In the genomic region with DNA sequence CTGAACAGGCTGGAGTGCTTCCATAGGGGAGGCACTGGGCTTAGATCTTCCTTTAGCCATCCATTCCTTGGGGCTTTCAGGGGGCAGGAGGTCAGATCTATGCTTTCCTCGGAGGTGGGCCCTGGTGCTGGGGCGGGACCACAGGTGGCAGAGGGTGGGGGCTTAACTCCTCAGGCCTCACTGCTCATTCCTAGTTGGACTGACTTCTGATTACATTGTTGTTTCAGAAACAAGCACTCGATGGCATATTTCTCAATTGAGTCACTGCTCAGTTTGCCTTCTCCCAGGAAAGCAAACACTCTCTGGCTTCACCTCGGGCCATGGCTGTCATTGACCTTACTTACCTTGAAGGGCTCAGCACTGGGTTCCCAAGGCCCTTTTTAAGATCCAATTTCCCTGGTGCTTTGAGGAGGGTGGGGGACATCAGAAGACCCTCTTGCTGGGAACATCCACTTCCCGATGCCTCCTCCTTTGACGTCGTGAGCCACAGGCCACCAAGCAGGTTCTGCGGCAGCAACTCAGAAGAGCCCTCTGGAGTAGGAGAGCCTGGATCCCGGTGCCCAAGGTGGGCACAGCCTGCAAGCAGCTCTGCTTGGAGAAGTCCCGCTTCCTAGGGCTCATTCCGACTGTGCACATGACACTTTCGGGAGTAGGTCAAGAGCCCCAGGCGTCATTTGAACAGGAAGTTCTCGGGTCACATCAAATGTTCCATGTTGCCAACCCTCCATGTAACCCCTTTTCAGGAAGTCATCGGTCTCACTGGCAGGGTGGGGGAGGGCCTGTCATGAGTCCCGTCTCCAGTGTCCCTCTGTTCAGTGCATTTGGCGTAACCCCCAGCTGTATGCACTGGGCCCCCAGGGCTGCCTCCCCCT, we compare ENCODE assay signal across 1 cellular context.
TF ChIP-seq lines count a peak whose summit lies in the region.

No MANE protein-coding gene starts in this region.

TF ChIP-seq in HepG2, 621 proteins besides CTCF, POLR2A, EP300 and RAD21 (continued from another document and continues in another):
- TF ChIP-seq, protein P1, sequence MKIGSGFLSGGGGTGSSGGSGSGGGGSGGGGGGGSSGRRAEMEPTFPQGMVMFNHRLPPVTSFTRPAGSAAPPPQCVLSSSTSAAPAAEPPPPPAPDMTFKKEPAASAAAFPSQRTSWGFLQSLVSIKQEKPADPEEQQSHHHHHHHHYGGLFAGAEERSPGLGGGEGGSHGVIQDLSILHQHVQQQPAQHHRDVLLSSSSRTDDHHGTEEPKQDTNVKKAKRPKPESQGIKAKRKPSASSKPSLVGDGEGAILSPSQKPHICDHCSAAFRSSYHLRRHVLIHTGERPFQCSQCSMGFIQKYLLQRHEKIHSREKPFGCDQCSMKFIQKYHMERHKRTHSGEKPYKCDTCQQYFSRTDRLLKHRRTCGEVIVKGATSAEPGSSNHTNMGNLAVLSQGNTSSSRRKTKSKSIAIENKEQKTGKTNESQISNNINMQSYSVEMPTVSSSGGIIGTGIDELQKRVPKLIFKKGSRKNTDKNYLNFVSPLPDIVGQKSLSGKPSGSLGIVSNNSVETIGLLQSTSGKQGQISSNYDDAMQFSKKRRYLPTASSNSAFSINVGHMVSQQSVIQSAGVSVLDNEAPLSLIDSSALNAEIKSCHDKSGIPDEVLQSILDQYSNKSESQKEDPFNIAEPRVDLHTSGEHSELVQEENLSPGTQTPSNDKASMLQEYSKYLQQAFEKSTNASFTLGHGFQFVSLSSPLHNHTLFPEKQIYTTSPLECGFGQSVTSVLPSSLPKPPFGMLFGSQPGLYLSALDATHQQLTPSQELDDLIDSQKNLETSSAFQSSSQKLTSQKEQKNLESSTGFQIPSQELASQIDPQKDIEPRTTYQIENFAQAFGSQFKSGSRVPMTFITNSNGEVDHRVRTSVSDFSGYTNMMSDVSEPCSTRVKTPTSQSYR (CRISPR knock-in tag; IDR thresholded peaks at IDR 0.05; ENCODE audit: borderline replicate concordance), result peak; percentile 34; the same call in 1 of the 2 replicates
- TF ChIP-seq ZMAT5 (CRISPR knock-in tag; IDR thresholded peaks at IDR 0.05; ENCODE audit: borderline replicate concordance, low read depth) (no peak), ZFP82 (CRISPR knock-in tag; IDR thresholded peaks at IDR 0.05; ENCODE audit: borderline replicate concordance) (no peak), HMGXB3 (CRISPR knock-in tag; IDR thresholded peaks at IDR 0.05; ENCODE audit: borderline replicate concordance) (peak; percentile 71; the same call in 1 of the 2 replicates), IRF2 (CRISPR knock-in tag; IDR thresholded peaks at IDR 0.05) (peak; percentile 86; the same call in 1 of the 2 replicates), CEBPZ (IDR thresholded peaks at IDR 0.05; ENCODE audit: low read length) (no peak), ZNF546 (CRISPR knock-in tag; conservative IDR thresholded peaks at IDR 0.05) (no peak), PAX8 (CRISPR knock-in tag; IDR thresholded peaks at IDR 0.05; ENCODE audit: borderline replicate concordance) (no peak), ZNF33B (CRISPR knock-in tag; IDR thresholded peaks at IDR 0.05) (0 out of 2 replicates have a peak, but pooled peaks have one; percentile 57), FIP1L1 (IDR thresholded peaks at IDR 0.05; ENCODE audit: borderline replicate concordance, insufficient read depth, low read depth, low read length) (no peak), ZNF335 (CRISPR knock-in tag; IDR thresholded peaks at IDR 0.05) (0 out of 2 replicates have a peak, but pooled peaks have one; percentile 36), XRCC5 (optimal IDR thresholded peaks at IDR 0.05; ENCODE audit: low read length) (peak; percentile 92), ZNF180 (CRISPR knock-in tag; IDR thresholded peaks at IDR 0.05; ENCODE audit: borderline replicate concordance, low read depth) (no peak), SMAD1 (CRISPR knock-in tag; IDR thresholded peaks at IDR 0.05; ENCODE audit: borderline replicate concordance, low read depth) (0 out of 2 replicates have a peak, but pooled peaks have one; percentile 70), TRIM24 (CRISPR knock-in tag; IDR thresholded peaks at IDR 0.05) (0 out of 2 replicates have a peak, but pooled peaks have one; percentile 45), ZNF235 (CRISPR knock-in tag; IDR thresholded peaks at IDR 0.05; ENCODE audit: borderline replicate concordance) (no peak), ARNT (IDR thresholded peaks at IDR 0.05) (no peak), TIGD3 (CRISPR knock-in tag; IDR thresholded peaks at IDR 0.05; ENCODE audit: borderline replicate concordance) (no peak), PRPF4 (IDR thresholded peaks at IDR 0.05; ENCODE audit: low read depth, low read length, poor library complexity, severe bottlenecking) (no peak), ZNF30 (CRISPR knock-in tag; IDR thresholded peaks at IDR 0.05) (no peak), GTF3A (CRISPR knock-in tag; conservative IDR thresholded peaks at IDR 0.05) (no peak), ZNF24 (IDR thresholded peaks at IDR 0.05) (no peak), NCOA5 (CRISPR knock-in tag; IDR thresholded peaks at IDR 0.05) (no peak), HNRNPH1 (optimal IDR thresholded peaks at IDR 0.05; ENCODE audit: low read depth, low read length) (no peak), RBFOX2 (IDR thresholded peaks at IDR 0.05; ENCODE audit: low read depth, low read length) (no peak), ATF7-NPFF (CRISPR knock-in tag; IDR thresholded peaks at IDR 0.05; ENCODE audit: low read depth) (0 out of 2 replicates have a peak, but pooled peaks have one; percentile 14), SETDB1 (CRISPR knock-in tag; IDR thresholded peaks at IDR 0.05; ENCODE audit: borderline replicate concordance) (no peak), DNMT1 (CRISPR knock-in tag; IDR thresholded peaks at IDR 0.05) (no peak), IRX3 (CRISPR knock-in tag; IDR thresholded peaks at IDR 0.05; ENCODE audit: borderline replicate concordance, low read depth) (no peak)
- TF ChIP-seq, protein P2, sequence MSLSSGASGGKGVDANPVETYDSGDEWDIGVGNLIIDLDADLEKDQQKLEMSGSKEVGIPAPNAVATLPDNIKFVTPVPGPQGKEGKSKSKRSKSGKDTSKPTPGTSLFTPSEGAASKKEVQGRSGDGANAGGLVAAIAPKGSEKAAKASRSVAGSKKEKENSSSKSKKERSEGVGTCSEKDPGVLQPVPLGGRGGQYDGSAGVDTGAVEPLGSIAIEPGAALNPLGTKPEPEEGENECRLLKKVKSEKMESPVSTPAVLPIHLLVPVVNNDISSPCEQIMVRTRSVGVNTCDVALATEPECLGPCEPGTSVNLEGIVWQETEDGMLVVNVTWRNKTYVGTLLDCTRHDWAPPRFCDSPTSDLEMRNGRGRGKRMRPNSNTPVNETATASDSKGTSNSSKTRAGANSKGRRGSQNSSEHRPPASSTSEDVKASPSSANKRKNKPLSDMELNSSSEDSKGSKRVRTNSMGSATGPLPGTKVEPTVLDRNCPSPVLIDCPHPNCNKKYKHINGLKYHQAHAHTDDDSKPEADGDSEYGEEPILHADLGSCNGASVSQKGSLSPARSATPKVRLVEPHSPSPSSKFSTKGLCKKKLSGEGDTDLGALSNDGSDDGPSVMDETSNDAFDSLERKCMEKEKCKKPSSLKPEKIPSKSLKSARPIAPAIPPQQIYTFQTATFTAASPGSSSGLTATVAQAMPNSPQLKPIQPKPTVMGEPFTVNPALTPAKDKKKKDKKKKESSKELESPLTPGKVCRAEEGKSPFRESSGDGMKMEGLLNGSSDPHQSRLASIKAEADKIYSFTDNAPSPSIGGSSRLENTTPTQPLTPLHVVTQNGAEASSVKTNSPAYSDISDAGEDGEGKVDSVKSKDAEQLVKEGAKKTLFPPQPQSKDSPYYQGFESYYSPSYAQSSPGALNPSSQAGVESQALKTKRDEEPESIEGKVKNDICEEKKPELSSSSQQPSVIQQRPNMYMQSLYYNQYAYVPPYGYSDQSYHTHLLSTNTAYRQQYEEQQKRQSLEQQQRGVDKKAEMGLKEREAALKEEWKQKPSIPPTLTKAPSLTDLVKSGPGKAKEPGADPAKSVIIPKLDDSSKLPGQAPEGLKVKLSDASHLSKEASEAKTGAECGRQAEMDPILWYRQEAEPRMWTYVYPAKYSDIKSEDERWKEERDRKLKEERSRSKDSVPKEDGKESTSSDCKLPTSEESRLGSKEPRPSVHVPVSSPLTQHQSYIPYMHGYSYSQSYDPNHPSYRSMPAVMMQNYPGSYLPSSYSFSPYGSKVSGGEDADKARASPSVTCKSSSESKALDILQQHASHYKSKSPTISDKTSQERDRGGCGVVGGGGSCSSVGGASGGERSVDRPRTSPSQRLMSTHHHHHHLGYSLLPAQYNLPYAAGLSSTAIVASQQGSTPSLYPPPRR (CRISPR knock-in tag; IDR thresholded peaks at IDR 0.05; ENCODE audit: borderline replicate concordance), result peak; percentile 81; the same call in 1 of the 2 replicates
- TF ChIP-seq, protein P3, sequence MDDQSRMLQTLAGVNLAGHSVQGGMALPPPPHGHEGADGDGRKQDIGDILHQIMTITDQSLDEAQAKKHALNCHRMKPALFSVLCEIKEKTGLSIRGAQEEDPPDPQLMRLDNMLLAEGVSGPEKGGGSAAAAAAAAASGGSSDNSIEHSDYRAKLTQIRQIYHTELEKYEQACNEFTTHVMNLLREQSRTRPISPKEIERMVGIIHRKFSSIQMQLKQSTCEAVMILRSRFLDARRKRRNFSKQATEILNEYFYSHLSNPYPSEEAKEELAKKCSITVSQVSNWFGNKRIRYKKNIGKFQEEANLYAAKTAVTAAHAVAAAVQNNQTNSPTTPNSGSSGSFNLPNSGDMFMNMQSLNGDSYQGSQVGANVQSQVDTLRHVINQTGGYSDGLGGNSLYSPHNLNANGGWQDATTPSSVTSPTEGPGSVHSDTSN (CRISPR knock-in tag; IDR thresholded peaks at IDR 0.05; ENCODE audit: borderline replicate concordance), result no peak
- TF ChIP-seq, protein P4, sequence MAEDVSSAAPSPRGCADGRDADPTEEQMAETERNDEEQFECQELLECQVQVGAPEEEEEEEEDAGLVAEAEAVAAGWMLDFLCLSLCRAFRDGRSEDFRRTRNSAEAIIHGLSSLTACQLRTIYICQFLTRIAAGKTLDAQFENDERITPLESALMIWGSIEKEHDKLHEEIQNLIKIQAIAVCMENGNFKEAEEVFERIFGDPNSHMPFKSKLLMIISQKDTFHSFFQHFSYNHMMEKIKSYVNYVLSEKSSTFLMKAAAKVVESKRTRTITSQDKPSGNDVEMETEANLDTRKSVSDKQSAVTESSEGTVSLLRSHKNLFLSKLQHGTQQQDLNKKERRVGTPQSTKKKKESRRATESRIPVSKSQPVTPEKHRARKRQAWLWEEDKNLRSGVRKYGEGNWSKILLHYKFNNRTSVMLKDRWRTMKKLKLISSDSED (CRISPR knock-in tag; IDR thresholded peaks at IDR 0.05), result no peak
